9 cellular contexts compared by ENCODE assay signal in genomic region chr5:126917918-126918623, GRCh38.
DNase-seq lines count a peak whose midpoint lies in the region; ATAC-seq, FAIRE-seq and TF ChIP-seq lines count a peak whose summit lies in the region.
"Had no signal": no experiment of that assay in that cellular context is flagged by ENCODE, and none has a peak within 500 bp of the region (broad histone marks: within the 10 kb centered on the region; RNA-seq: fewer than 3 reads in every experiment).

No MANE protein-coding gene starts in this region.

- peak in 1 of 2 experiments; percentile 22; a peak in 1 of 5 replicates for TF ChIP-seq EP300 in A549 (IDR thresholded peaks at IDR 0.05)

- H3K36me3 ChIP-seq in PC-9 (ENCODE audit: low read depth): no peaks in the 10 kb centered on the region

- no peak overlapping the region for H2AFZ ChIP-seq in PC-9
- H2AFZ ChIP-seq: parathyroid adenoma had no signal

- H3K4me1 ChIP-seq in A549: peaks cover 25% of the 10 kb centered on the region
- H3K4me1 ChIP-seq in PC-9 (replicated peaks; ENCODE audit: insufficient read depth): peaks cover 19% of the 10 kb centered on the region
- H3K4me1 ChIP-seq: parathyroid adenoma had no signal

- TF ChIP-seq CTCF in A549 (IDR thresholded peaks at IDR 0.05): no peak
- no peak for TF ChIP-seq CTCF in PC-9 (conservative IDR thresholded peaks at IDR 0.05)
- no peak for TF ChIP-seq CTCF in fibroblast of villous mesenchyme (IDR thresholded peaks at IDR 0.05; ENCODE audit: insufficient read depth, low read depth, low read length)

- no peaks in the 10 kb centered on the region for H3K79me2 ChIP-seq in PC-9 (ENCODE audit: low read depth)
- H3K79me2 ChIP-seq: parathyroid adenoma had no signal

- no peaks in the 10 kb centered on the region for H4K20me1 ChIP-seq in PC-9 (ENCODE audit: insufficient read depth)

- FAIRE-seq in A549 (lab: Jason Lieb, UNC): no peak

- TF ChIP-seq RAD21 in A549 (conservative IDR thresholded peaks at IDR 0.05 in 1 of 2, IDR thresholded peaks at IDR 0.05 in 1 of 2): no peak

- no peaks in the 10 kb centered on the region for H3K9me3 ChIP-seq in A549
- H3K9me3 ChIP-seq in PC-9 (ENCODE audit: insufficient read depth, low read depth): no peaks in the 10 kb centered on the region

- no peak for TF ChIP-seq POLR2A in A549 (IDR thresholded peaks at IDR 0.05; ENCODE audit: low read length)

- peaks cover 12% of the 10 kb centered on the region; the same call in 1 of the 2 replicates for H3F3A ChIP-seq in PC-9 (ENCODE audit: insufficient read depth, low read depth)

- peak; percentile 27 to 60 for DNase-seq in A549 (ENCODE audit: low read depth in 1 of 2, low spot score in 1 of 2)
- peak; percentile 77 for DNase-seq in NCI-H1092 (lab: John Stamatoyannopoulos, UW)
- peak in 1 of 2 experiments; percentile 63 for DNase-seq in PC-9
- peak; percentile 61 for DNase-seq in fibroblast of villous mesenchyme (ENCODE audit: low read depth)
- no peak for DNase-seq in GM03348 (ENCODE audit: low spot score)
- no peak for DNase-seq in T1000 (lab: John Stamatoyannopoulos, UW)
- no peak for DNase-seq in cerebellar nuclear complex (lab: John Stamatoyannopoulos, UW)
- DNase-seq in foreskin melanocyte: no peak

- no peaks in the 10 kb centered on the region for H3K9me2 ChIP-seq in PC-9 (ENCODE audit: insufficient read depth)

- H3K27ac ChIP-seq in A549 (peak overlapping the region; percentile 53 to 58; a peak in 5 of 6 replicates), PC-9 (peak overlapping the region; percentile 53)
- H3K27ac ChIP-seq: parathyroid adenoma had no signal

- H3K4me2 ChIP-seq in A549 (peak overlapping the region; percentile 76), PC-9 (peak overlapping the region; percentile 39; the same call in 1 of the 2 replicates)

- POLR2A ChIA-PET in A549 (lab: Yijun Ruan, JAX) (no interaction called here), PC-9 (lab: Charles Lee; ENCODE audit: unreplicated experiment) (no interaction called here)

- H3K4me3 ChIP-seq in A549: peak overlapping the region; percentile 22; the same call in 1 of the 3 replicates
- no peak overlapping the region for H3K4me3 ChIP-seq in PC-9
- no peak overlapping the region for H3K4me3 ChIP-seq in fibroblast of villous mesenchyme (ENCODE audit: low read depth, low read length)

- peak; percentile 86 to 92 for ATAC-seq in A549

- WGBS in A549 (ENCODE audit: missing lambda C conversion rate): 69% methylated on average over 9 of the region's 9 CpGs

- intact Hi-C loops in PC-9 (cut with micrococcal nuclease; ENCODE audit: unreplicated experiment): no loop called here

- no peaks in the 10 kb centered on the region for H3K27me3 ChIP-seq in PC-9 (ENCODE audit: insufficient read depth, low read depth)

- CTCF ChIA-PET in A549 (lab: Yijun Ruan, JAX): interaction anchor here (0.6 kb wide), 1 partner anchor 108 kb away, joined by 3 read pairs; no protein-coding TSS in a partner anchor
- CTCF ChIA-PET in PC-9 (lab: Charles Lee): no interaction called here

- BruUV-seq in PC-9 (replicated peaks; lab: Mats Ljungman, UMichigan): no TSS peak

TF ChIP-seq in A549, 52 proteins besides CTCF, POLR2A, EP300 and RAD21:
- TF ChIP-seq REST (IDR thresholded peaks at IDR 0.05): no peak
- TF ChIP-seq ZC3H11A (IDR thresholded peaks at IDR 0.05): no peak
- TF ChIP-seq MAZ (IDR thresholded peaks at IDR 0.05; ENCODE audit: borderline replicate concordance, low read depth, low read length): no peak
- TF ChIP-seq GATA3 (IDR thresholded peaks at IDR 0.05; ENCODE audit: borderline replicate concordance): peak; percentile 82
- TF ChIP-seq JUN (IDR thresholded peaks at IDR 0.05): no peak
- TF ChIP-seq, protein P1, sequence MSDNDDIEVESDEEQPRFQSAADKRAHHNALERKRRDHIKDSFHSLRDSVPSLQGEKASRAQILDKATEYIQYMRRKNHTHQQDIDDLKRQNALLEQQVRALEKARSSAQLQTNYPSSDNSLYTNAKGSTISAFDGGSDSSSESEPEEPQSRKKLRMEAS (IDR thresholded peaks at IDR 0.05): 0 out of 2 replicates have a peak, but pooled peaks have one; percentile 24
- no peak for TF ChIP-seq BCL3 (IDR thresholded peaks at IDR 0.05)
- no peak for TF ChIP-seq HEYL (CRISPR knock-in tag; IDR thresholded peaks at IDR 0.05)
- no peak for TF ChIP-seq HOXB5 (CRISPR knock-in tag; IDR thresholded peaks at IDR 0.05)
TF ChIP-seq in A549: peak in this region for 2.

Comparison
In these comparisons a context has a peak if more than half of its experiments do, and no peak if none do; other contexts are left out.
1. DNase-seq: peak in A549 (2 of 2), NCI-H1092 (single experiment) and fibroblast of villous mesenchyme (single experiment); none in GM03348 (single experiment), T1000 (single experiment), cerebellar nuclear complex (0 of 2) and foreskin melanocyte (single experiment).